Comparison of ENCODE assay signal across 10 cellular contexts in the genomic region with DNA sequence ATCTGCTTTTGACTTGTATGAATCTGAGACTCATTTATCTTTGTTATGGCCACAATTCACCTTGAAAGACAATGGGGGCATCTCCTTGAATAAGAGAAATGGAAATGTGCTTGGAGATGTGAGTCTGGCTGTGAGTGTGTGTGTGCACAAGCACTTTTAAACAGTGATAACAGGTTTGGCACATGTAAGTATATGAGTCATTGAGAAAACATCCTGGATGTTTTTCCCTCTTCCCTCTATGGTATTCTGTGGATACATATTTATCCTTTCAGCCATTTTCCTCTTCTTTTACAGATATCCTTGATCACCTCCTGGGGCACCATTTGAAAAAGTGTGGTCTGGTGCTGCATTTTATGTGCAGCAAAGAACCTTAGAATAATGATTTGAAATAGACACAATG.
DNase-seq lines count a peak whose midpoint lies in the region; ATAC-seq, FAIRE-seq and TF ChIP-seq lines count a peak whose summit lies in the region.
"Had no signal": no experiment of that assay in that cellular context is flagged by ENCODE, and none has a peak within 500 bp of the region (broad histone marks: within the 10 kb centered on the region; RNA-seq: fewer than 3 reads in every experiment).

No MANE protein-coding gene starts in this region.

- TF ChIP-seq CTCF in heart left ventricle (IDR thresholded peaks at IDR 0.05) (no peak), fibroblast of the aortic adventitia (IDR thresholded peaks at IDR 0.05; ENCODE audit: insufficient read depth, low read length) (no peak)

- ATAC-seq in heart left ventricle (peak in 3 of 4 donors; percentile 38 to 74 (median 45)), Right ventricle myocardium inferior (no peak)

- TF ChIP-seq POLR2A in heart left ventricle (IDR thresholded peaks at IDR 0.05) = no peak

- no peaks in the 10 kb centered on the region for H3K27me3 ChIP-seq in heart left ventricle

- H3K4me3 ChIP-seq in heart left ventricle (no peak overlapping the region), fibroblast of the aortic adventitia (ENCODE audit: low read depth, low read length) (no peak overlapping the region)

- no peaks in the 10 kb centered on the region for H3K36me3 ChIP-seq in heart left ventricle

- peaks cover 0 to 42% (median 22%) of the 10 kb centered on the region in 12 donors for H3K4me1 ChIP-seq in heart left ventricle

- intact Hi-C loops in heart left ventricle (cut with DNase I) (no loop called here), Right ventricle myocardium inferior (cut with DNase I) (no loop called here)

- H3K27ac ChIP-seq in heart left ventricle = peak overlapping the region in 6 of 12 donors; percentile 4 to 62 (median 47)
- H3K27ac ChIP-seq: parathyroid adenoma had no signal

- FAIRE-seq in RCC 7860 (lab: Jason Lieb, UNC) = no peak

- DNase-seq in heart left ventricle = no peak
- DNase-seq in Right ventricle myocardium inferior (ENCODE audit: missing footprints) = no peak
- peak; percentile 54 for DNase-seq in RCC 7860 (ENCODE audit: low spot score)
- DNase-seq in fibroblast of the aortic adventitia (ENCODE audit: low read depth) = peak; percentile 78
- DNase-seq in activated CD8-positive, alpha-beta memory T cell treated with anti-CD3 and anti-CD28 coated beads for 24 hours = no peak
- no peak for DNase-seq in stimulated activated CD4-positive, alpha-beta T cell treated with anti-CD3 and anti-CD28 coated beads, Interleukin-2, amount 100 ng/mL, for 24 hours
- DNase-seq in medulla oblongata (ENCODE audit: extremely low spot score) = no peak
- DNase-seq in putamen (ENCODE audit: low spot score) = no peak
- DNase-seq: activated CD4-positive, alpha-beta T cell treated with anti-CD3 and anti-CD28 coated beads, Interleukin-2, amount 50 U/mL, for 1 hour had no signal

- H3K9me3 ChIP-seq in heart left ventricle = no peaks in the 10 kb centered on the region

Comparison
In these comparisons a context has a peak if more than half of its experiments do, and no peak if none do; other contexts are left out.
1. DNase-seq: peak in RCC 7860 (single experiment) and fibroblast of the aortic adventitia (single experiment); none in heart left ventricle (0 of 5), Right ventricle myocardium inferior (single experiment), activated CD8-positive, alpha-beta memory T cell treated with anti-CD3 and anti-CD28 coated beads for 24 hours (single experiment), stimulated activated CD4-positive, alpha-beta T cell treated with anti-CD3 and anti-CD28 coated beads, Interleukin-2, amount 100 ng/mL, for 24 hours (0 of 2), medulla oblongata (single experiment) and putamen (single experiment).